1 cellular context compared by ENCODE assay signal in genomic region chr17:78678711-78679110, GRCh38.
TF ChIP-seq lines count a peak whose summit lies in the region.

No MANE protein-coding gene starts in this region.

TF ChIP-seq in A549, 52 proteins besides CTCF, POLR2A, EP300 and RAD21 (continued from another document):
- TF ChIP-seq HMGXB4 (CRISPR knock-in tag; IDR thresholded peaks at IDR 0.05; ENCODE audit: borderline replicate concordance), result no peak
- TF ChIP-seq HOXA7 (CRISPR knock-in tag; IDR thresholded peaks at IDR 0.05), result no peak
- TF ChIP-seq ZC3H11A (IDR thresholded peaks at IDR 0.05), result no peak
- TF ChIP-seq CHD4 (IDR thresholded peaks at IDR 0.05; ENCODE audit: borderline replicate concordance), result no peak
